In genomic region chr9:120619751-120620655, GRCh38 we compare ENCODE assay signal across 8 cellular contexts. TPM values are rescaled to one million over a fixed set of nuclear protein-coding genes. Genes with fewer than 3 reads are reported as not detected.
A peak's percentile ranks its signal among the peaks of the same experiment; 100 is the strongest.
DNase-seq lines count a peak whose midpoint lies in the region; ATAC-seq and TF ChIP-seq lines count a peak whose summit lies in the region.

No MANE protein-coding gene starts in this region.

- DNase-seq in A172 (ENCODE audit: low spot score) (peak; percentile 80), LHCN-M2 (ENCODE audit: low read depth) (peak; percentile 58), RWPE1 (ENCODE audit: low spot score) (peak; percentile 85), fibroblast of villous mesenchyme (ENCODE audit: low read depth) (peak; percentile 72), occipital lobe (lab: John Stamatoyannopoulos, UW) (peak; percentile 32), thoracic aorta (ENCODE audit: low spot score) (peak; percentile 8)
- peak; percentile 16 for DNase-seq in activated T-helper 9 cell treated with anti-CD3 and anti-CD28 coated beads, Interleukin-2, amount 50 U/mL, for 16 hours (ENCODE audit: low read depth)

- peaks cover 0 to 5% of the 10 kb centered on the region in 2 donors for H3K4me1 ChIP-seq in thoracic aorta (ENCODE audit: control insufficient read depth in 1 of 2, low read depth in 2 of 2)

- H3K9me3 ChIP-seq in thoracic aorta = no peaks in the 10 kb centered on the region

- no peaks in the 10 kb centered on the region for H3K27me3 ChIP-seq in thoracic aorta (replicated peaks; ENCODE audit: insufficient read depth)

- POLR2A ChIA-PET in RWPE1 (lab: Yijun Ruan, JAX; ENCODE audit: low non-redundant PET) = no interaction called here

- no peak overlapping the region for H3K27ac ChIP-seq in RWPE1
- no peak overlapping the region for H3K27ac ChIP-seq in thoracic aorta

- CTCF ChIA-PET in RWPE1 (lab: Yijun Ruan, JAX) = interaction anchor here (0.6 to 1.2 kb wide), 28 partner anchors 9 to 1860 kb away, joined by 3 to 11 read pairs (median 4); no protein-coding TSS in a partner anchor

- TF ChIP-seq CTCF in RWPE1 (conservative IDR thresholded peaks at IDR 0.05; ENCODE audit: low read depth) (peak; percentile 99), fibroblast of villous mesenchyme (IDR thresholded peaks at IDR 0.05; ENCODE audit: insufficient read depth, low read depth, low read length) (peak; percentile 84), thoracic aorta (IDR thresholded peaks at IDR 0.05) (peak; percentile 84)

- no peaks in the 10 kb centered on the region for H3K36me3 ChIP-seq in thoracic aorta

- peak; percentile 63 for ATAC-seq in GM18498 (IDR thresholded peaks at IDR 0.05; ENCODE audit: unreplicated experiment)
- ATAC-seq in thoracic aorta (ENCODE audit: insufficient number of reproducible peaks, low FRiP score, low read depth) = no peak

- H3K4me3 ChIP-seq in fibroblast of villous mesenchyme (ENCODE audit: low read depth, low read length) = no peak overlapping the region
- H3K4me3 ChIP-seq in thoracic aorta = no peak overlapping the region

RNA-seq across cellular contexts. Expression of gene CDK5RAP2, which starts 40.0 kb away (rescaled TPM):
- total RNA-seq in A172 (2014; rRNA removed; shearing (Covaris generic)) = 34.8 and 42.9 TPM in 2 replicates
- total RNA-seq in LHCN-M2 (2014; rRNA removed) (42.7 and 44.8 TPM in 2 replicates), fibroblast of villous mesenchyme (19.0 and 21.2 TPM in 2 replicates), occipital lobe (26.8 TPM), thoracic aorta (100 to 1,000 TPM in 1 of 2 donors, 10 to 100 TPM in 1; 67.8 to 132 TPM)
- polyA plus RNA-seq in LHCN-M2 (2012) = 30.5 TPM

Comparison
In these comparisons a context has a peak if more than half of its experiments do, and no peak if none do; other contexts are left out.
1. DNase-seq: peak in every context shown above with its lines; median percentile 85 in RWPE1; 80 in A172; 72 in fibroblast of villous mesenchyme; 58 in LHCN-M2; 32 in occipital lobe; 16 in activated T-helper 9 cell treated with anti-CD3 and anti-CD28 coated beads, Interleukin-2, amount 50 U/mL, for 16 hours; 8 in thoracic aorta.